8 cellular contexts compared by ENCODE assay signal in the genomic region with DNA sequence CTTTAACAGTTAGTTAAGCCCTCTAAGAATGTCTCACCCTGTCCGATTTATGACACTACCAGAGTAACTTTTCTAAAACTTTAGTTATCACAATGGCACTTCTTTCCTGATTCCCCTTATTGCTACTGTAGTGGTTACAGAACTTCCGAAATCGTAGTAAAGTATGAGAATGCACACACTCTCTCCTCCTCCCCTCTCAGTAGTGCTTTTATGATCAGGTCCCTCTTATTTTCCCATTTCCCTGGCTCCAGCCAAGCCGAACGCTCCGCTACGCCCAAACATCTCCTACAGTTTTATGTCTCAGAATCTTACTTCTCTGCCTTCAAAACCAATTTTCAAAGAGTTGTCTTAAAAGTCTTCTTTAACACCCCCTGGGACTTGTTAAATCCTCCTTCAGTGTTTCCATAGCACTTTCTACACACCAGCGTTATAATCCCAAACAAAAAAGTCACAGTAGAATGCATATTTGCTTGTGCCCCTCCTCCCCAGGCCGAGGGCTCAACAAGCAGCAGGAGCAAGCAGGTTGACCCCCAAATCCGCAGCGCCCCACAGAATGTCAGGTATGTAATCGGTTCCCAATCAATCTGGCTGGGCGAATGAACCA. TPM values are rescaled to one million over a fixed set of nuclear protein-coding genes. Genes with fewer than 3 reads are reported as not detected.
DNase-seq lines count a peak whose midpoint lies in the region; ATAC-seq, FAIRE-seq and TF ChIP-seq lines count a peak whose summit lies in the region.

No MANE protein-coding gene starts in this region.

- H3K4me3 ChIP-seq in A549 (peak overlapping the region; percentile 64), skin epidermis (peak overlapping the region; percentile 46 to 82 (median 77))

- no peak for TF ChIP-seq POLR2A in A549 (IDR thresholded peaks at IDR 0.05; ENCODE audit: low read length)

- no peaks in the 10 kb centered on the region for H3K9me3 ChIP-seq in A549

- intact Hi-C loops in left ventricle myocardium superior (cut with micrococcal nuclease): no loop called here

- POLR2A ChIA-PET in A549 (lab: Yijun Ruan, JAX): no interaction called here
- POLR2A ChIA-PET in activated CD4-positive, alpha-beta memory T cell treated with anti-CD3 and anti-CD28 coated beads, Interleukin-2, amount 10 ng/mL, durations not matched to agents 7 days and 5 days (lab: Charles Lee): interaction anchor here (0.8 to 2.6 kb wide), 5 partner anchors 8 to 144 kb away, joined by 3 to 11 read pairs (median 5); a partner anchor contains a TSS

- DNase-seq in A549 (ENCODE audit: low read depth in 1 of 2, low spot score in 1 of 2) (no peak), left ventricle myocardium superior (no peak), cerebellar nuclear complex (lab: John Stamatoyannopoulos, UW) (no peak), activated gamma-delta T cell treated with Interleukin-2 at 50 U/mL for 16 hours (no peak)
- DNase-seq in activated CD4-positive, alpha-beta memory T cell treated with anti-CD3 and anti-CD28 coated beads, Interleukin-2, amount 10 ng/mL, durations not matched to agents 7 days and 5 days: no peak

- ATAC-seq in A549: peak; percentile 16 to 45; a peak in 4 of 6 replicates
- ATAC-seq in GM18870 (IDR thresholded peaks at IDR 0.05; ENCODE audit: unreplicated experiment): peak; percentile 27
- ATAC-seq in HG03196 (IDR thresholded peaks at IDR 0.05; ENCODE audit: unreplicated experiment): peak; percentile 15
- peak; percentile 9 for ATAC-seq in left ventricle myocardium superior

- H3K27ac ChIP-seq in A549 (peak overlapping the region; percentile 69 to 87), skin epidermis (peak overlapping the region in 18 of 21 experiments; percentile 1 to 88 (median 74))

- H3K4me2 ChIP-seq in A549: peak overlapping the region; percentile 92

- H3K36me3 Mint-ChIP-seq in activated CD4-positive, alpha-beta memory T cell treated with anti-CD3 and anti-CD28 coated beads, Interleukin-2, amount 10 ng/mL, durations not matched to agents 7 days and 5 days (ENCODE audit: low read depth): peaks cover 6% of the 10 kb centered on the region

- H3K4me1 ChIP-seq in A549: peaks cover 6% of the 10 kb centered on the region; the same call in 1 of the 3 replicates

- peak overlapping the region; percentile 27 for H3K27ac Mint-ChIP-seq in activated CD4-positive, alpha-beta memory T cell treated with anti-CD3 and anti-CD28 coated beads, Interleukin-2, amount 10 ng/mL, durations not matched to agents 7 days and 5 days

- WGBS in A549 (ENCODE audit: missing lambda C conversion rate): 7% methylated on average over 13 of the region's 13 CpGs

- H3K4me1 Mint-ChIP-seq in activated CD4-positive, alpha-beta memory T cell treated with anti-CD3 and anti-CD28 coated beads, Interleukin-2, amount 10 ng/mL, durations not matched to agents 7 days and 5 days: peaks cover 28% of the 10 kb centered on the region

- H3K9me3 Mint-ChIP-seq in activated CD4-positive, alpha-beta memory T cell treated with anti-CD3 and anti-CD28 coated beads, Interleukin-2, amount 10 ng/mL, durations not matched to agents 7 days and 5 days: no peaks in the 10 kb centered on the region

- CTCF ChIA-PET in A549 (lab: Yijun Ruan, JAX): interaction anchor here (0.6 to 0.9 kb wide), 2 partner anchors 53 to 497 kb away, joined by 3 read pairs; no protein-coding TSS in a partner anchor
- CTCF ChIA-PET in activated CD4-positive, alpha-beta memory T cell treated with anti-CD3 and anti-CD28 coated beads, Interleukin-2, amount 10 ng/mL, durations not matched to agents 7 days and 5 days (lab: Charles Lee): interaction anchor here (0.8 to 2.0 kb wide), 3 partner anchors 21 to 747 kb away, joined by 3 to 10 read pairs (median 3); a partner anchor contains a TSS

- TF ChIP-seq RAD21 in A549 (conservative IDR thresholded peaks at IDR 0.05 in 1 of 2, IDR thresholded peaks at IDR 0.05 in 1 of 2): no peak

- H3K27me3 Mint-ChIP-seq in activated CD4-positive, alpha-beta memory T cell treated with anti-CD3 and anti-CD28 coated beads, Interleukin-2, amount 10 ng/mL, durations not matched to agents 7 days and 5 days: peaks cover 9% of the 10 kb centered on the region

- peak overlapping the region; percentile 84 for H3K4me3 Mint-ChIP-seq in activated CD4-positive, alpha-beta memory T cell treated with anti-CD3 and anti-CD28 coated beads, Interleukin-2, amount 10 ng/mL, durations not matched to agents 7 days and 5 days

- FAIRE-seq in A549 (lab: Jason Lieb, UNC): no peak

- TF ChIP-seq CTCF in A549 (IDR thresholded peaks at IDR 0.05): no peak

- TF ChIP-seq EP300 in A549 (IDR thresholded peaks at IDR 0.05): no peak

TF ChIP-seq in A549, 52 proteins besides CTCF, POLR2A, EP300 and RAD21:
- TF ChIP-seq RFX5 (IDR thresholded peaks at IDR 0.05): no peak
- TF ChIP-seq, protein P1, sequence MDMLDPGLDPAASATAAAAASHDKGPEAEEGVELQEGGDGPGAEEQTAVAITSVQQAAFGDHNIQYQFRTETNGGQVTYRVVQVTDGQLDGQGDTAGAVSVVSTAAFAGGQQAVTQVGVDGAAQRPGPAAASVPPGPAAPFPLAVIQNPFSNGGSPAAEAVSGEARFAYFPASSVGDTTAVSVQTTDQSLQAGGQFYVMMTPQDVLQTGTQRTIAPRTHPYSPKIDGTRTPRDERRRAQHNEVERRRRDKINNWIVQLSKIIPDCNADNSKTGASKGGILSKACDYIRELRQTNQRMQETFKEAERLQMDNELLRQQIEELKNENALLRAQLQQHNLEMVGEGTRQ (IDR thresholded peaks at IDR 0.05): no peak
- no peak for TF ChIP-seq FOSB (CRISPR knock-in tag; IDR thresholded peaks at IDR 0.05)
- TF ChIP-seq BHLHE40 (IDR thresholded peaks at IDR 0.05; ENCODE audit: low read depth, low read length): no peak
- no peak for TF ChIP-seq ZNF302 (CRISPR knock-in tag; IDR thresholded peaks at IDR 0.05)
- TF ChIP-seq MAZ (IDR thresholded peaks at IDR 0.05; ENCODE audit: borderline replicate concordance, low read depth, low read length): no peak
- TF ChIP-seq PHF8 (IDR thresholded peaks at IDR 0.05; ENCODE audit: borderline replicate concordance, low read depth): no peak
- TF ChIP-seq ZFP36 (IDR thresholded peaks at IDR 0.05; ENCODE audit: borderline replicate concordance, partially characterized antibody): no peak
- TF ChIP-seq CBX8 (IDR thresholded peaks at IDR 0.05): no peak
- TF ChIP-seq RCOR1 (IDR thresholded peaks at IDR 0.05; ENCODE audit: low read depth, low read length): no peak
- TF ChIP-seq ESRRA (IDR thresholded peaks at IDR 0.05; ENCODE audit: borderline replicate concordance, low read length): no peak
- no peak for TF ChIP-seq JUN (IDR thresholded peaks at IDR 0.05)
- no peak for TF ChIP-seq HDAC2 (IDR thresholded peaks at IDR 0.05)
- TF ChIP-seq FOSL2 (IDR thresholded peaks at IDR 0.05): no peak
- no peak for TF ChIP-seq FOSL2 (CRISPR knock-in tag; IDR thresholded peaks at IDR 0.05)
- TF ChIP-seq KDM1A (IDR thresholded peaks at IDR 0.05; ENCODE audit: low read depth): no peak
- no peak for TF ChIP-seq TP53 (CRISPR knock-in tag; IDR thresholded peaks at IDR 0.05)
TF ChIP-seq in A549: peak in this region for 0.

RNA-seq across cellular contexts. Expression of a gene that starts 0.7 kb away (rescaled TPM):
- polyA plus RNA-seq in A549 (2011; rRNA removed) (19.4 and 33.7 TPM in 2 replicates), A549 (2017; fragmentation: RNase III; extraction: RNeasy Plus Mini Kit Qiagen cat#74134 plus additional on column Dnase treatment) (21.6 to 23.4 TPM (median 23.0 TPM) in 3 replicates)
- 10.2 and 12.6 TPM in 2 replicates for polyA plus RNA-seq in A549 (2012; cell fraction: cytosol; rRNA removed)
- 5.9 and 13.0 TPM in 2 replicates for polyA plus RNA-seq in A549 (2012; cell fraction: nucleus; rRNA removed)
- 1.8 and 3.0 TPM in 2 replicates for polyA minus RNA-seq in A549 (2011; rRNA and poly(A)+ RNA removed)
- total RNA-seq in activated CD4-positive, alpha-beta memory T cell treated with anti-CD3 and anti-CD28 coated beads, Interleukin-2, amount 10 ng/mL, durations not matched to agents 7 days and 5 days: 10 to 100 TPM; 20.5 to 23.4 TPM
- total RNA-seq in left ventricle myocardium superior: 20.2 TPM
